1 cellular context compared by ENCODE assay signal in the genomic region with DNA sequence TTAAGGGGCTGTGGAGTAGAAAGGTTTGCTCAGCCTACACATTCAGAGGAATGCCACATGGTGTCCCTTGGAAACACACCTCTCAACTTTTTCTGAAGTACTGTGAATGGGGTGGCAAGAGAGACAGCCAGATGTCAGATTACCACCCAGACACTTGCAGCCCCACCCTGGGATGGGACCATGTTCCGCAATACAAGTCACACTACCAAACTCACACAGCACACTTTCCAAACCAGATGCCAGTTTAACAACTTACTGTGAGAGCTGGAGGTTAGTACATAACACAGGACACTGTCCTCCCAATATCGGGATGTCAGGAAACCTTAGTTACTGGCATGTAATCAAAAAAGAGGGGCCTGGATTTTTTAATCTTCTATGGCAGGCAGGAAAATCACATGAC.
TF ChIP-seq lines count a peak whose summit lies in the region.

No MANE protein-coding gene starts in this region.

TF ChIP-seq in GM23338, 12 proteins besides CTCF, POLR2A, EP300 and RAD21 (continued from another document):
- TF ChIP-seq, protein P1, sequence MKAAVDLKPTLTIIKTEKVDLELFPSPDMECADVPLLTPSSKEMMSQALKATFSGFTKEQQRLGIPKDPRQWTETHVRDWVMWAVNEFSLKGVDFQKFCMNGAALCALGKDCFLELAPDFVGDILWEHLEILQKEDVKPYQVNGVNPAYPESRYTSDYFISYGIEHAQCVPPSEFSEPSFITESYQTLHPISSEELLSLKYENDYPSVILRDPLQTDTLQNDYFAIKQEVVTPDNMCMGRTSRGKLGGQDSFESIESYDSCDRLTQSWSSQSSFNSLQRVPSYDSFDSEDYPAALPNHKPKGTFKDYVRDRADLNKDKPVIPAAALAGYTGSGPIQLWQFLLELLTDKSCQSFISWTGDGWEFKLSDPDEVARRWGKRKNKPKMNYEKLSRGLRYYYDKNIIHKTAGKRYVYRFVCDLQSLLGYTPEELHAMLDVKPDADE (IDR thresholded peaks at IDR 0.05): no peak
